In genomic region chr13:72952529-72953141, GRCh38 we compare ENCODE assay signal across 1 cellular context.
TF ChIP-seq lines count a peak whose summit lies in the region.

No MANE protein-coding gene starts in this region.

TF ChIP-seq in Ishikawa, 13 proteins besides CTCF, POLR2A, EP300 and RAD21 (continued from another document):
- no peak for TF ChIP-seq CREB1 (IDR thresholded peaks at IDR 0.05; ENCODE audit: low read depth)
- TF ChIP-seq, protein P1, sequence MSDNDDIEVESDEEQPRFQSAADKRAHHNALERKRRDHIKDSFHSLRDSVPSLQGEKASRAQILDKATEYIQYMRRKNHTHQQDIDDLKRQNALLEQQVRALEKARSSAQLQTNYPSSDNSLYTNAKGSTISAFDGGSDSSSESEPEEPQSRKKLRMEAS (IDR thresholded peaks at IDR 0.05), result no peak
- no peak for TF ChIP-seq YY1 (IDR thresholded peaks at IDR 0.05; ENCODE audit: low read depth)
- TF ChIP-seq CEBPB (IDR thresholded peaks at IDR 0.05), result no peak
- TF ChIP-seq REST (IDR thresholded peaks at IDR 0.05; ENCODE audit: low read depth), result no peak
